9 cellular contexts compared by ENCODE assay signal in the genomic region with DNA sequence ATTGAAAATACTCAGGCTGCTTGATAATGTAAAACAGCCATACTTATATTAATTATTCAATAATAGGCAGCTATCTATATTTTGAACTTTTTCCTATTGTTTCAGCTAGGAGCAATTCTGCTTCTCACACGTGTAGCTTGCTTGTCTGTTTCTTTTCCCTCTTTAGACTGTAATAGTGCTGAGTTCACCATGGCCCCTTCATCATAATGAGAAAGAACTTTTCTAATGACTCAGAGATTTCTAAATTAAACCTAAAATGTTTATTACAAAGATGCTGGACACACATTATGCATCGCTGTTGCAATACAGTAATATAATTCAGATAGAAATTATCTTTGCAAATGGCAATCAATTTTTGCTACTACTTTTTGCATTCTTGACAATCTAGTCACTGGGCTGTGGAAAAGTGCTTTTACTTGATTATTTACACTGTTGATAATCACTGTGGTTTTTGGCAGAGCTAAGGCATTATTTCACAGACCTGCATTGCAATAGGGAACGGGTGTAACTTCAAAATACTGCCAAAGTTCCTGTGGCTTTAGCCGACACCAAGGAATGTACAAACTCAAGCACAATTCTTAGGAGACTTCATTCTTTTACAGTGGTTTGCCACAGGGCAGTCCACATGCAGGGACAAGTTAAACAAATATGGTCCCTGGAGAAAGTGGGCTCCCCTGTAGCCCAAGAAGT.
DNase-seq lines count a peak whose midpoint lies in the region; ATAC-seq lines count a peak whose summit lies in the region.
"Had no signal": no experiment of that assay in that cellular context is flagged by ENCODE, and none has a peak within 500 bp of the region (broad histone marks: within the 10 kb centered on the region; RNA-seq: fewer than 3 reads in every experiment).

No MANE protein-coding gene starts in this region.

- H3K4me3 ChIP-seq in right cardiac atrium (ENCODE audit: low read length) = no peak overlapping the region

- whole genome bisulfite sequencing in right cardiac atrium = 24% methylated on average over 4 of the region's 4 CpGs

- ATAC-seq in right cardiac atrium (peak; percentile 95 to 98), HG03432 (IDR thresholded peaks at IDR 0.05; ENCODE audit: unreplicated experiment) (no peak), GM21390 (IDR thresholded peaks at IDR 0.05; ENCODE audit: unreplicated experiment) (no peak), HG02763 (IDR thresholded peaks at IDR 0.05; ENCODE audit: unreplicated experiment) (no peak)
- ATAC-seq: T-cell had no signal

- DNase-seq in HCEC 1CT (peak; percentile 99), amniotic epithelial cell (ENCODE audit: low read depth) (peak; percentile 100), right cardiac atrium (no peak), smooth muscle cell of the brain vasculature (ENCODE audit: low read depth, low spot score) (peak; percentile 87)
- no peak for DNase-seq in activated T-cell treated with anti-CD3 and anti-CD28 coated beads, Interleukin-2, amount 50 U/mL, for 1 hour
- DNase-seq: T-cell had no signal

- H3K4me1 ChIP-seq in right cardiac atrium (ENCODE audit: control insufficient read depth, insufficient read depth, low read length) = no peaks in the 10 kb centered on the region

- peak overlapping the region; percentile 82 for H3K27ac ChIP-seq in right cardiac atrium (ENCODE audit: low read length)

- no peaks in the 10 kb centered on the region for H3K27me3 ChIP-seq in right cardiac atrium (ENCODE audit: control insufficient read depth, insufficient read depth)

- intact Hi-C loops in right cardiac atrium (cut with DNase I) = no loop called here

- no peaks in the 10 kb centered on the region for H3K9me3 ChIP-seq in right cardiac atrium (ENCODE audit: control insufficient read depth, low read length)

Comparison
In these comparisons a context has a peak if more than half of its experiments do, and no peak if none do; other contexts are left out.
1. DNase-seq: peak in HCEC 1CT (single experiment), amniotic epithelial cell (single experiment) and smooth muscle cell of the brain vasculature (single experiment); none in right cardiac atrium (0 of 3) and activated T-cell treated with anti-CD3 and anti-CD28 coated beads, Interleukin-2, amount 50 U/mL, for 1 hour (single experiment).
2. ATAC-seq: peak in right cardiac atrium (2 of 2); none in HG03432 (single experiment), GM21390 (single experiment) and HG02763 (single experiment).